8 cellular contexts compared by ENCODE assay signal in genomic region chr5:80407735-80408474, GRCh38.
DNase-seq lines count a peak whose midpoint lies in the region; ATAC-seq and TF ChIP-seq lines count a peak whose summit lies in the region.

ZFYVE16 (plus strand) TSS chr5:80408064; CDS start chr5:80434148, 26,084 bp downstream.

- DNase-seq in AG09319 (ENCODE audit: extremely low read depth, low read depth) (peak; percentile 94), NCI-H446 (lab: John Stamatoyannopoulos, UW) (peak; percentile 95 to 98), cerebellar nuclear complex (lab: John Stamatoyannopoulos, UW) (peak; percentile 19 to 89), islet precursor cell (peak; percentile 99)
- peak; percentile 93 to 97 (median 93) for DNase-seq in stimulated activated CD4-positive, alpha-beta T cell treated with anti-CD3 and anti-CD28 coated beads, Interleukin-12 subunit alpha, Interleukin-12 subunit beta, amount 100 ng/mL, for 48 hours (ENCODE audit: low read depth in 2 of 3, low spot score in 1 of 3)

- peak; percentile 82 for ATAC-seq in GM19035 (IDR thresholded peaks at IDR 0.05; ENCODE audit: unreplicated experiment)
- peak; percentile 85 for ATAC-seq in HG03354 (IDR thresholded peaks at IDR 0.05; ENCODE audit: poor library complexity, severe bottlenecking, unreplicated experiment)
- ATAC-seq in activated CD4-positive, CD25-positive, alpha-beta regulatory T cell treated with anti-CD3 and anti-CD28 coated beads, Interleukin-2, amount 50 U/mL, for 24 hours: peak; percentile 88 to 91

- TF ChIP-seq CTCF in AG09319 (IDR thresholded peaks at IDR 0.05; ENCODE audit: low read depth, low read length): no peak; the same call in 1 of the 2 replicates

Comparison
In these comparisons a context has a peak if more than half of its experiments do, and no peak if none do; other contexts are left out.
1. Peak in every context shown above with its lines: DNase-seq and ATAC-seq.